In genomic region chr6:33578588-33579011, GRCh38 we compare ENCODE assay signal across 8 cellular contexts. TPM values are rescaled to one million over a fixed set of nuclear protein-coding genes. Genes with fewer than 3 reads are reported as not detected.
DNase-seq lines count a peak whose midpoint lies in the region; ATAC-seq and TF ChIP-seq lines count a peak whose summit lies in the region.

No MANE protein-coding gene starts in this region.

- 90% methylated on average over 9 of the region's 9 CpGs for WGBS in SK-N-SH (ENCODE audit: low lambda C conversion rate)

- no peak for TF ChIP-seq RAD21 in SK-N-SH (IDR thresholded peaks at IDR 0.05; ENCODE audit: low read length)

- intact Hi-C loops in activated CD8-positive, alpha-beta T cell treated with anti-CD3 and anti-CD28 coated beads for 36 hours (cut with micrococcal nuclease), result loop anchor here (10.0 kb wide), 2 partner anchors 124 to 154 kb away; partner anchors contain the start of genes SYNGAP1 and ZBTB9

- H3K9me3 ChIP-seq in SK-N-SH, result no peaks in the 10 kb centered on the region

- H3K4me3 ChIP-seq in SK-N-SH (ENCODE audit: low read depth in 2 of 2, low read length in 1 of 2), result peak overlapping the region; percentile 81 to 93

- peak overlapping the region; percentile 99 for H3K4me2 ChIP-seq in SK-N-SH

- TF ChIP-seq EP300 in SK-N-SH (IDR thresholded peaks at IDR 0.05; ENCODE audit: borderline replicate concordance in 1 of 2, low read depth in 1 of 2, low read length in 1 of 2), result no peak

- H2AFZ ChIP-seq in SK-N-SH (ENCODE audit: low read depth), result no peak overlapping the region

- ATAC-seq in SK-N-SH treated with all-trans-retinoic acid at 6 μM for 48 hours, result no peak
- peak; percentile 28 for ATAC-seq in activated CD8-positive, alpha-beta T cell treated with anti-CD3 and anti-CD28 coated beads for 36 hours
- ATAC-seq in stimulated activated naive CD8-positive, alpha-beta T cell treated with anti-CD3 and anti-CD28 coated beads, Interleukin-15, amount 100 ng/mL, for 72 hours, result peak; percentile 60
- ATAC-seq in HG03565 (IDR thresholded peaks at IDR 0.05; ENCODE audit: unreplicated experiment), result no peak
- no peak for ATAC-seq in GM18517 (IDR thresholded peaks at IDR 0.05; ENCODE audit: unreplicated experiment)

- peak overlapping the region; percentile 92 for H3K27ac Mint-ChIP-seq in activated CD8-positive, alpha-beta T cell treated with anti-CD3 and anti-CD28 coated beads for 36 hours
- H3K27ac Mint-ChIP-seq in glutamatergic neuron (ENCODE audit: unreplicated experiment), result peak overlapping the region; percentile 68
- peak overlapping the region; percentile 91 for H3K27ac Mint-ChIP-seq in stimulated activated naive CD8-positive, alpha-beta T cell treated with anti-CD3 and anti-CD28 coated beads, Interleukin-15, amount 100 ng/mL, for 72 hours

- POLR2A ChIA-PET in SK-N-SH (lab: Yijun Ruan, JAX), result no interaction called here
- POLR2A ChIA-PET in activated CD8-positive, alpha-beta T cell treated with anti-CD3 and anti-CD28 coated beads for 36 hours (lab: Charles Lee), result interaction anchor here (0.6 to 2.5 kb wide), 9 partner anchors 8 to 633 kb away, joined by 3 to 22 read pairs (median 4); partner anchors contain the start of genes CUTA and ITPR3

- H3K4me1 Mint-ChIP-seq in activated CD8-positive, alpha-beta T cell treated with anti-CD3 and anti-CD28 coated beads for 36 hours (ENCODE audit: low read depth), result peaks cover 21% of the 10 kb centered on the region
- H3K4me1 Mint-ChIP-seq in glutamatergic neuron (ENCODE audit: low read depth, unreplicated experiment), result peaks cover 6% of the 10 kb centered on the region
- H3K4me1 Mint-ChIP-seq in stimulated activated naive CD8-positive, alpha-beta T cell treated with anti-CD3 and anti-CD28 coated beads, Interleukin-15, amount 100 ng/mL, for 72 hours, result peaks cover 47% of the 10 kb centered on the region

- TF ChIP-seq CTCF in SK-N-SH (IDR thresholded peaks at IDR 0.05) (no peak), glutamatergic neuron (IDR thresholded peaks at IDR 0.05; ENCODE audit: partially characterized antibody, unreplicated experiment) (no peak)
- TF ChIP-seq CTCF in activated CD8-positive, alpha-beta T cell treated with anti-CD3 and anti-CD28 coated beads for 36 hours (IDR thresholded peaks at IDR 0.05), result no peak

- H3K4me1 ChIP-seq in SK-N-SH (ENCODE audit: control insufficient read depth in 1 of 2, insufficient read depth in 2 of 2, low read depth in 1 of 2, low read length in 1 of 2), result peaks cover 0 to 10% of the 10 kb centered on the region in 2 experiments; a peak in 1 of 4 replicates

- H3K79me2 ChIP-seq in SK-N-SH (ENCODE audit: insufficient read depth), result peaks cover 25% of the 10 kb centered on the region

- H3K36me3 ChIP-seq in SK-N-SH (replicated peaks in 1 of 2; ENCODE audit: control insufficient read depth in 1 of 2, insufficient read depth in 2 of 2, low read length in 1 of 2), result peaks cover 8 to 32% of the 10 kb centered on the region in 2 experiments

- DNase-seq in SK-N-SH, result no peak
- peak; percentile 63 for DNase-seq in activated CD8-positive, alpha-beta T cell treated with anti-CD3 and anti-CD28 coated beads for 36 hours
- DNase-seq in glutamatergic neuron, result no peak
- DNase-seq in stimulated activated naive CD8-positive, alpha-beta T cell treated with anti-CD3 and anti-CD28 coated beads, Interleukin-15, amount 100 ng/mL, for 72 hours, result peak in 1 of 2 donors; percentile 56
- DNase-seq in SW480 (ENCODE audit: low spot score), result no peak

- CTCF ChIA-PET in SK-N-SH (lab: Yijun Ruan, JAX), result interaction anchor here (0.8 to 2.4 kb wide), 4 partner anchors 9 to 166 kb away, joined by 3 to 11 read pairs (median 4); no protein-coding TSS in a partner anchor
- CTCF ChIA-PET in activated CD8-positive, alpha-beta T cell treated with anti-CD3 and anti-CD28 coated beads for 36 hours (lab: Charles Lee), result interaction anchor here (0.8 to 2.6 kb wide), 10 partner anchors 8 to 301 kb away, joined by 3 to 14 read pairs (median 4); partner anchors contain the start of genes B3GALT4 and ZBTB9

- H3K27me3 ChIP-seq in SK-N-SH (ENCODE audit: insufficient read depth), result no peaks in the 10 kb centered on the region

- no peak overlapping the region for H3K27ac ChIP-seq in SK-N-SH (ENCODE audit: low read depth in 2 of 2, low read length in 1 of 2)

- no peaks in the 10 kb centered on the region for H3K9me2 ChIP-seq in SK-N-SH

- peak overlapping the region; percentile 94 for H3K9ac ChIP-seq in SK-N-SH

- no peaks in the 10 kb centered on the region for H3K9me3 Mint-ChIP-seq in activated CD8-positive, alpha-beta T cell treated with anti-CD3 and anti-CD28 coated beads for 36 hours
- H3K9me3 Mint-ChIP-seq in glutamatergic neuron (ENCODE audit: unreplicated experiment), result no peaks in the 10 kb centered on the region
- H3K9me3 Mint-ChIP-seq in stimulated activated naive CD8-positive, alpha-beta T cell treated with anti-CD3 and anti-CD28 coated beads, Interleukin-15, amount 100 ng/mL, for 72 hours, result no peaks in the 10 kb centered on the region

- H3F3A ChIP-seq in SK-N-SH (replicated peaks; ENCODE audit: insufficient read depth), result no peaks in the 10 kb centered on the region

- H3K4me3 Mint-ChIP-seq in activated CD8-positive, alpha-beta T cell treated with anti-CD3 and anti-CD28 coated beads for 36 hours, result peak overlapping the region; percentile 83
- H3K4me3 Mint-ChIP-seq in glutamatergic neuron (ENCODE audit: unreplicated experiment), result peak overlapping the region; percentile 93
- peak overlapping the region; percentile 91 for H3K4me3 Mint-ChIP-seq in stimulated activated naive CD8-positive, alpha-beta T cell treated with anti-CD3 and anti-CD28 coated beads, Interleukin-15, amount 100 ng/mL, for 72 hours

- H3K27me3 Mint-ChIP-seq in activated CD8-positive, alpha-beta T cell treated with anti-CD3 and anti-CD28 coated beads for 36 hours, result no peaks in the 10 kb centered on the region
- H3K27me3 Mint-ChIP-seq in glutamatergic neuron (ENCODE audit: unreplicated experiment), result peaks cover 3% of the 10 kb centered on the region
- H3K27me3 Mint-ChIP-seq in stimulated activated naive CD8-positive, alpha-beta T cell treated with anti-CD3 and anti-CD28 coated beads, Interleukin-15, amount 100 ng/mL, for 72 hours, result no peaks in the 10 kb centered on the region

- peaks cover 34% of the 10 kb centered on the region for H3K36me3 Mint-ChIP-seq in activated CD8-positive, alpha-beta T cell treated with anti-CD3 and anti-CD28 coated beads for 36 hours (ENCODE audit: low read depth)
- H3K36me3 Mint-ChIP-seq in glutamatergic neuron (ENCODE audit: unreplicated experiment), result no peaks in the 10 kb centered on the region

- no peaks in the 10 kb centered on the region for H4K20me1 ChIP-seq in SK-N-SH (ENCODE audit: insufficient read depth)

TF ChIP-seq in SK-N-SH, 30 proteins besides CTCF, POLR2A, EP300 and RAD21 (continues in another document):
- TF ChIP-seq USF1 (IDR thresholded peaks at IDR 0.05; ENCODE audit: borderline replicate concordance, low read depth) (no peak), POLR2AphosphoS5 (IDR thresholded peaks at IDR 0.05; ENCODE audit: low read depth, low read length) (no peak), USF2 (IDR thresholded peaks at IDR 0.05; ENCODE audit: borderline replicate concordance, low read depth, low read length) (no peak), TCF12 (IDR thresholded peaks at IDR 0.05) (no peak)

TF ChIP-seq in SK-N-SH treated with all-trans-retinoic acid at 6 μM for 48 hours, 23 proteins besides CTCF, POLR2A, EP300 and RAD21:
- no peak for TF ChIP-seq SNAI2 (CRISPR knock-in tag; IDR thresholded peaks at IDR 0.05)
- TF ChIP-seq RARB (CRISPR knock-in tag; IDR thresholded peaks at IDR 0.05), result no peak
- TF ChIP-seq ZFP30 (CRISPR knock-in tag; IDR thresholded peaks at IDR 0.05), result no peak
- no peak for TF ChIP-seq ISL1 (CRISPR knock-in tag; IDR thresholded peaks at IDR 0.05)
- no peak for TF ChIP-seq ZNF565 (CRISPR knock-in tag; conservative IDR thresholded peaks at IDR 0.05; ENCODE audit: low read depth)
- no peak for TF ChIP-seq CSRNP3 (CRISPR knock-in tag; IDR thresholded peaks at IDR 0.05)

RNA-seq across cellular contexts. Expression of gene BAK1, which starts 1.5 kb away (rescaled TPM):
- 15.4 and 21.2 TPM in 2 replicates for polyA plus RNA-seq in SK-N-SH (2012; rRNA removed)
- 9.1 and 14.5 TPM in 2 replicates for polyA plus RNA-seq in SK-N-SH (2012; cell fraction: cytosol; rRNA removed)
- polyA plus RNA-seq in SK-N-SH (2012; cell fraction: nucleus; rRNA removed), result 16.2 and 20.5 TPM in 2 replicates
- total RNA-seq in activated CD8-positive, alpha-beta T cell treated with anti-CD3 and anti-CD28 coated beads for 36 hours, result 10 to 100 TPM; 33.8 to 34.3 TPM
- total RNA-seq in glutamatergic neuron (ENCODE audit: unreplicated experiment), result 11.5 TPM

RNA-seq across cellular contexts. Expression of gene ITPR3, which starts 42.5 kb away (rescaled TPM):
- polyA plus RNA-seq in SK-N-SH (2012; rRNA removed), result 4.7 and 8.1 TPM in 2 replicates
- 1.9 and 3.7 TPM in 2 replicates for polyA plus RNA-seq in SK-N-SH (2012; cell fraction: cytosol; rRNA removed)
- polyA plus RNA-seq in SK-N-SH (2012; cell fraction: nucleus; rRNA removed), result 22.6 and 23.4 TPM in 2 replicates
- 10 to 100 TPM; 36.6 to 38.0 TPM for total RNA-seq in activated CD8-positive, alpha-beta T cell treated with anti-CD3 and anti-CD28 coated beads for 36 hours
- total RNA-seq in glutamatergic neuron (ENCODE audit: unreplicated experiment), result 0.34 TPM

Comparison
In these comparisons a context has a peak if more than half of its experiments do, and no peak if none do; other contexts are left out.
1. ATAC-seq: peak in activated CD8-positive, alpha-beta T cell treated with anti-CD3 and anti-CD28 coated beads for 36 hours (single experiment) and stimulated activated naive CD8-positive, alpha-beta T cell treated with anti-CD3 and anti-CD28 coated beads, Interleukin-15, amount 100 ng/mL, for 72 hours (single experiment); none in SK-N-SH treated with all-trans-retinoic acid at 6 μM for 48 hours (single experiment), HG03565 (single experiment) and GM18517 (single experiment).
2. RNA of gene ITPR3, which starts 42.5 kb away (total RNA-seq): 36.6 to 38.0 TPM in activated CD8-positive, alpha-beta T cell treated with anti-CD3 and anti-CD28 coated beads for 36 hours; 0.34 TPM in glutamatergic neuron (single experiment); every median in the first group is over 10 times any median in the second.
3. Peak in every context shown above with its lines, with median percentiles within 50 percentile points of each other: H3K27ac Mint-ChIP-seq and H3K4me3 Mint-ChIP-seq.